8 cellular contexts compared by ENCODE assay signal in genomic region chr2:86807121-86807461, GRCh38. TPM values are rescaled to one million over a fixed set of nuclear protein-coding genes. Genes with fewer than 3 reads are reported as not detected.
DNase-seq lines count a peak whose midpoint lies in the region; ATAC-seq and TF ChIP-seq lines count a peak whose summit lies in the region.

No MANE protein-coding gene starts in this region.

- H3K4me3 ChIP-seq in AG04450 (ENCODE audit: low read depth, low read length) (peak overlapping the region; percentile 45), colonic mucosa (peak overlapping the region; percentile 34)

- H3K4me1 Mint-ChIP-seq in natural killer cell = peaks cover 26 to 37% of the 10 kb centered on the region in 2 donors

- peak overlapping the region; percentile 96 for H3K4me3 Mint-ChIP-seq in natural killer cell

- H3K9me3 Mint-ChIP-seq in natural killer cell = no peaks in the 10 kb centered on the region

- peak overlapping the region; percentile 86 to 89 for H3K27ac Mint-ChIP-seq in natural killer cell

- TF ChIP-seq CTCF in AG04450 (IDR thresholded peaks at IDR 0.05; ENCODE audit: low read depth, low read length) (no peak), colonic mucosa (IDR thresholded peaks at IDR 0.05) (no peak), natural killer cell (IDR thresholded peaks at IDR 0.05) (no peak)

- H3K4me1 ChIP-seq in colonic mucosa = no peaks in the 10 kb centered on the region

- DNase-seq in AG04450 (ENCODE audit: low read depth, low spot score) (no peak), colonic mucosa (no peak), natural killer cell (no peak), putamen (ENCODE audit: low spot score) (no peak), NCI-H510A treated with DMSO at 0.1 percent for 48 hours (lab: John Stamatoyannopoulos, UW) (no peak), NCI-H1436 (lab: John Stamatoyannopoulos, UW) (no peak)

- H3K27me3 ChIP-seq in AG04450 (ENCODE audit: control insufficient read depth, insufficient read depth, low read length) (peaks cover 45% of the 10 kb centered on the region), colonic mucosa (peaks cover 17% of the 10 kb centered on the region)

- ATAC-seq in natural killer cell (no peak), GM19455 (IDR thresholded peaks at IDR 0.05; ENCODE audit: unreplicated experiment) (no peak)

- POLR2A ChIA-PET in AG04450 (lab: Yijun Ruan, JAX) = no interaction called here

- no peaks in the 10 kb centered on the region for H3K36me3 ChIP-seq in KOPT-K1 (ENCODE audit: insufficient read depth, low read length)
- no peaks in the 10 kb centered on the region for H3K36me3 ChIP-seq in colonic mucosa

- intact Hi-C loops in colonic mucosa (cut with DNase I) (no loop called here), natural killer cell (cut with micrococcal nuclease) (no loop called here)

- H3K27me3 Mint-ChIP-seq in natural killer cell (ENCODE audit: low read depth in 2 of 2) = peaks cover 0 to 32% of the 10 kb centered on the region in 2 donors

- peak overlapping the region in 1 of 2 donors; percentile 61 for H3K9ac ChIP-seq in colonic mucosa (ENCODE audit: low read depth in 2 of 2, low read length in 2 of 2)

- H3K27ac ChIP-seq in AG04450 (ENCODE audit: low read depth, low read length) = no peak overlapping the region
- H3K27ac ChIP-seq in KOPT-K1 (ENCODE audit: low read depth, low read length, poor library complexity, severe bottlenecking) = peak overlapping the region; percentile 74
- no peak overlapping the region for H3K27ac ChIP-seq in colonic mucosa

- H3K9me3 ChIP-seq in AG04450 (ENCODE audit: control insufficient read depth, insufficient read depth, low read length) = no peaks in the 10 kb centered on the region; the same call in 1 of the 2 replicates
- H3K9me3 ChIP-seq in KOPT-K1 (ENCODE audit: insufficient read depth, low read length, poor library complexity, severe bottlenecking) = no peaks in the 10 kb centered on the region
- no peaks in the 10 kb centered on the region for H3K9me3 ChIP-seq in colonic mucosa

- H3K36me3 Mint-ChIP-seq in natural killer cell = no peaks in the 10 kb centered on the region

- CTCF ChIA-PET in AG04450 (lab: Charles Lee) = no interaction called here

RNA-seq across cellular contexts. Expression of gene CD8A, which starts 16.4 kb away (rescaled TPM):
- polyA plus RNA-seq in AG04450 (2011; rRNA removed) = not detected in 2 replicates
- polyA minus RNA-seq in AG04450 (2011; rRNA and poly(A)+ RNA removed) = 0.09 TPM in 1 of 2 replicates, not detected in the other
- total RNA-seq in colonic mucosa (1 to 10 TPM; 1.2 to 1.6 TPM), natural killer cell (100 to 1,000 TPM in 2 of 3 donors, 10 to 100 TPM in 1; 85.3 to 208 (median 162) TPM)

RNA-seq across cellular contexts. Expression of gene CD8B, which starts 54.6 kb away (rescaled TPM):
- not detected in 2 replicates for polyA plus RNA-seq in AG04450 (2011; rRNA removed)
- polyA minus RNA-seq in AG04450 (2011; rRNA and poly(A)+ RNA removed) = not detected in 2 replicates
- 1 to 10 TPM; 1.5 to 1.8 TPM for total RNA-seq in colonic mucosa
- total RNA-seq in natural killer cell = 10 to 100 TPM in 1 of 3 donors, 1 to 10 TPM in 2; 1.9 to 22.7 (median 6.0) TPM

Comparison
In these comparisons a context has a peak if more than half of its experiments do, and no peak if none do; other contexts are left out.
1. RNA of gene CD8A, which starts 16.4 kb away (total RNA-seq): 85.3 to 208 TPM in natural killer cell; 1.2 to 1.6 TPM in colonic mucosa; every median in the first group is over 10 times any median in the second.